3 cellular contexts compared by ENCODE assay signal in genomic region chr6:43824741-43825064, GRCh38.
TF ChIP-seq lines count a peak whose summit lies in the region.

No MANE protein-coding gene starts in this region.

TF ChIP-seq in A549, 52 proteins besides CTCF, POLR2A, EP300 and RAD21:
- TF ChIP-seq ATOH8 (CRISPR knock-in tag; IDR thresholded peaks at IDR 0.05; ENCODE audit: low read depth) (no peak), ESRRA (IDR thresholded peaks at IDR 0.05; ENCODE audit: borderline replicate concordance, low read length) (no peak), MAFK (IDR thresholded peaks at IDR 0.05; ENCODE audit: partially characterized antibody) (no peak), MAX (IDR thresholded peaks at IDR 0.05) (no peak), NFE2L2 (conservative IDR thresholded peaks at IDR 0.05; ENCODE audit: low read length) (no peak), HOXA7 (CRISPR knock-in tag; IDR thresholded peaks at IDR 0.05) (no peak), CEBPB (IDR thresholded peaks at IDR 0.05) (no peak), RCOR1 (IDR thresholded peaks at IDR 0.05; ENCODE audit: low read depth, low read length) (no peak), NPAS2 (CRISPR knock-in tag; IDR thresholded peaks at IDR 0.05; ENCODE audit: borderline replicate concordance) (no peak), ZSCAN20 (CRISPR knock-in tag; IDR thresholded peaks at IDR 0.05) (no peak), GATA3 (IDR thresholded peaks at IDR 0.05; ENCODE audit: borderline replicate concordance) (no peak), EHMT2 (IDR thresholded peaks at IDR 0.05; ENCODE audit: low read depth) (no peak)

TF ChIP-seq in K562, 482 proteins besides CTCF, POLR2A, EP300 and RAD21:
- TF ChIP-seq FOXK1 (CRISPR knock-in tag; IDR thresholded peaks at IDR 0.05; ENCODE audit: borderline replicate concordance) (no peak), FOXA3 (CRISPR knock-in tag; conservative IDR thresholded peaks at IDR 0.05 in 1 of 2, IDR thresholded peaks at IDR 0.05 in 1 of 2) (no peak), UBTF (IDR thresholded peaks at IDR 0.05; ENCODE audit: borderline replicate concordance in 1 of 2, low read depth in 2 of 2, low read length in 2 of 2) (0 out of 4 replicates have a peak, but pooled peaks of 1 of the 2 experiments have one; percentile 1), FOXA1 (IDR thresholded peaks at IDR 0.05; ENCODE audit: borderline replicate concordance) (no peak)

TF ChIP-seq in liver, 16 proteins besides CTCF, POLR2A, EP300 and RAD21:
- TF ChIP-seq NR2F2 (IDR thresholded peaks at IDR 0.05), result no peak
- TF ChIP-seq RXRA (IDR thresholded peaks at IDR 0.05), result no peak
- no peak for TF ChIP-seq YY1 (IDR thresholded peaks at IDR 0.05)
- TF ChIP-seq JUND (IDR thresholded peaks at IDR 0.05), result no peak
- TF ChIP-seq ZBTB33 (IDR thresholded peaks at IDR 0.05), result no peak
- TF ChIP-seq HNF4G (IDR thresholded peaks at IDR 0.05), result no peak
- no peak for TF ChIP-seq ATF3 (IDR thresholded peaks at IDR 0.05)
- no peak for TF ChIP-seq TAF1 (conservative IDR thresholded peaks at IDR 0.05)
